Comparison of ENCODE assay signal across 9 cellular contexts in genomic region chr22:26579331-26579886, GRCh38. TPM values are rescaled to one million over a fixed set of nuclear protein-coding genes. Genes with fewer than 3 reads are reported as not detected.
A peak's percentile ranks its signal among the peaks of the same experiment; 100 is the strongest.
DNase-seq lines count a peak whose midpoint lies in the region; ATAC-seq and TF ChIP-seq lines count a peak whose summit lies in the region.
"Had no signal": no experiment of that assay in that cellular context is flagged by ENCODE, and none has a peak within 500 bp of the region (broad histone marks: within the 10 kb centered on the region; RNA-seq: fewer than 3 reads in every experiment).

No MANE protein-coding gene starts in this region.

- peaks cover 40 to 65% (median 43%) of the 10 kb centered on the region in 3 donors for H3K4me1 Mint-ChIP-seq in naive B cell

- no TSS peak for BruUV-seq in A673 (replicated peaks; lab: Mats Ljungman, UMichigan)

- H3K4me3 Mint-ChIP-seq in naive B cell = peak overlapping the region; percentile 57 to 95 (median 89)

- peaks cover 50% of the 10 kb centered on the region for H3K36me3 ChIP-seq in KOPT-K1 (ENCODE audit: insufficient read depth, low read length)
- H3K36me3 ChIP-seq in A673 (ENCODE audit: insufficient read depth, low read length, poor library complexity, severe bottlenecking) = no peaks in the 10 kb centered on the region

- H3K9me3 Mint-ChIP-seq in naive B cell = no peaks in the 10 kb centered on the region

- CTCF ChIA-PET in A673 (lab: Charles Lee) = no interaction called here

- peaks cover 0 to 4% of the 10 kb centered on the region in 2 donors for H3K36me3 Mint-ChIP-seq in naive B cell

- peak overlapping the region; percentile 84 for H3K27ac ChIP-seq in KOPT-K1 (ENCODE audit: low read depth, low read length, poor library complexity, severe bottlenecking)
- no peak overlapping the region for H3K27ac ChIP-seq in A673 (ENCODE audit: low read depth, low read length, poor library complexity, severe bottlenecking)

- no peaks in the 10 kb centered on the region for H3K27me3 ChIP-seq in A673 (replicated peaks; ENCODE audit: insufficient read depth, low read depth, low read length, poor library complexity)

- POLR2A ChIA-PET in A673 (lab: Charles Lee; ENCODE audit: low non-redundant PET) = no interaction called here

- ATAC-seq in GM19395 (IDR thresholded peaks at IDR 0.05; ENCODE audit: unreplicated experiment) (peak; percentile 79), naive B cell (ENCODE audit: low read depth in 2 of 2) (peak; percentile 93), HG03280 (IDR thresholded peaks at IDR 0.05; ENCODE audit: unreplicated experiment) (no peak), GM18519 (IDR thresholded peaks at IDR 0.05; ENCODE audit: low FRiP score, unreplicated experiment) (no peak)

- intact Hi-C loops in A673 (cut with micrococcal nuclease; ENCODE audit: unreplicated experiment) = no loop called here

- no peaks in the 10 kb centered on the region for H3K4me1 ChIP-seq in A673 (ENCODE audit: insufficient read depth, low read length, poor library complexity, severe bottlenecking)

- no peaks in the 10 kb centered on the region for H3K9me3 ChIP-seq in KOPT-K1 (ENCODE audit: insufficient read depth, low read length, poor library complexity, severe bottlenecking)
- no peaks in the 10 kb centered on the region for H3K9me3 ChIP-seq in A673 (ENCODE audit: low read depth, low read length, poor library complexity, severe bottlenecking)

- peak; percentile 44 for DNase-seq in activated T-cell treated with anti-CD3 and anti-CD28 coated beads for 48 hours (ENCODE audit: low read depth)
- DNase-seq in naive B cell = peak; percentile 60
- no peak for DNase-seq in A673 (ENCODE audit: low spot score)
- DNase-seq in NCI-H146 treated with DMSO at 0.1 percent for 48 hours (lab: John Stamatoyannopoulos, UW; ENCODE audit: unreplicated experiment) = no peak

- peak overlapping the region; percentile 76 to 99 (median 96) for H3K27ac Mint-ChIP-seq in naive B cell

- H3K27me3 Mint-ChIP-seq in naive B cell = no peaks in the 10 kb centered on the region

- no peak overlapping the region for H3K4me3 ChIP-seq in A673 (ENCODE audit: low read depth, low read length, poor library complexity, severe bottlenecking)

- no peak for TF ChIP-seq CTCF in A673 (conservative IDR thresholded peaks at IDR 0.05; ENCODE audit: low read depth, low read length)

RNA-seq across cellular contexts. Expression of gene TPST2, which starts 10.5 kb away (rescaled TPM):
- polyA plus RNA-seq in naive B cell (ENCODE audit: low read depth in 6 of 6) = 10 to 100 TPM; 13.9 to 39.0 (median 28.5) TPM
- total RNA-seq in A673 (2021) = 8.2 and 10.9 TPM in 2 replicates

RNA-seq across cellular contexts. Expression of gene CRYBB1, which starts 38.4 kb away (rescaled TPM):
- polyA plus RNA-seq in naive B cell (ENCODE audit: low read depth in 6 of 6) = not detected
- not detected in 2 replicates for total RNA-seq in A673 (2021)

RNA-seq across cellular contexts. Expression of gene CRYBA4, which starts 42.4 kb away (rescaled TPM):
- not detected for polyA plus RNA-seq in naive B cell (ENCODE audit: low read depth in 6 of 6)
- total RNA-seq in A673 (2021) = not detected in 2 replicates
- polyA plus RNA-seq: esophagus had no signal

Comparison
In these comparisons a context has a peak if more than half of its experiments do, and no peak if none do; other contexts are left out.
1. ATAC-seq: peak in GM19395 (single experiment) and naive B cell (2 of 2); none in HG03280 (single experiment) and GM18519 (single experiment).
2. DNase-seq: peak in activated T-cell treated with anti-CD3 and anti-CD28 coated beads for 48 hours (single experiment) and naive B cell (single experiment); none in A673 (single experiment) and NCI-H146 treated with DMSO at 0.1 percent for 48 hours (single experiment).